Comparison of ENCODE assay signal across 8 cellular contexts in genomic region chr15:89760303-89761008, GRCh38. TPM values are rescaled to one million over a fixed set of nuclear protein-coding genes. Genes with fewer than 3 reads are reported as not detected.
A peak's percentile ranks its signal among the peaks of the same experiment; 100 is the strongest.
DNase-seq lines count a peak whose midpoint lies in the region; ATAC-seq and TF ChIP-seq lines count a peak whose summit lies in the region.

No MANE protein-coding gene starts in this region.

- DNase-seq in AG08395 (ENCODE audit: low spot score) (peak; percentile 89), GM13976 (ENCODE audit: low spot score) (peak; percentile 90), KG1 (lab: John Stamatoyannopoulos, UW) (peak; percentile 61), SW 1271 (lab: John Stamatoyannopoulos, UW) (peak; percentile 58 to 62), left ventricle myocardium inferior (peak; percentile 81), renal cortical epithelial cell (ENCODE audit: low read depth) (peak; percentile 44)
- DNase-seq in activated naive CD8-positive, alpha-beta T cell treated with anti-CD3 and anti-CD28 coated beads, Interleukin-2, amount 50 U/mL, for 24 hours, result peak; percentile 80

- H3K4me1 Mint-ChIP-seq in activated naive CD8-positive, alpha-beta T cell treated with anti-CD3 and anti-CD28 coated beads, Interleukin-2, amount 50 U/mL, for 24 hours, result no peaks in the 10 kb centered on the region

- H3K36me3 Mint-ChIP-seq in activated naive CD8-positive, alpha-beta T cell treated with anti-CD3 and anti-CD28 coated beads, Interleukin-2, amount 50 U/mL, for 24 hours (ENCODE audit: low read depth), result no peaks in the 10 kb centered on the region

- intact Hi-C loops in left ventricle myocardium inferior (cut with micrococcal nuclease), result loop anchor here (5.0 kb wide), 1 partner anchor 117 kb away; no protein-coding TSS in a partner anchor

- H3K4me3 Mint-ChIP-seq in activated naive CD8-positive, alpha-beta T cell treated with anti-CD3 and anti-CD28 coated beads, Interleukin-2, amount 50 U/mL, for 24 hours, result no peak overlapping the region

- H3K27ac ChIP-seq in left ventricle myocardium inferior (replicated peaks), result no peak overlapping the region

- H3K27ac Mint-ChIP-seq in activated naive CD8-positive, alpha-beta T cell treated with anti-CD3 and anti-CD28 coated beads, Interleukin-2, amount 50 U/mL, for 24 hours, result no peak overlapping the region

- H3K4me3 ChIP-seq in left ventricle myocardium inferior, result no peak overlapping the region

- H3K27me3 Mint-ChIP-seq in activated naive CD8-positive, alpha-beta T cell treated with anti-CD3 and anti-CD28 coated beads, Interleukin-2, amount 50 U/mL, for 24 hours, result peaks cover 6% of the 10 kb centered on the region

- no peaks in the 10 kb centered on the region for H3K27me3 ChIP-seq in left ventricle myocardium inferior (ENCODE audit: low read depth)

- no peaks in the 10 kb centered on the region for H3K36me3 ChIP-seq in left ventricle myocardium inferior

- no peaks in the 10 kb centered on the region for H3K9me3 ChIP-seq in left ventricle myocardium inferior (replicated peaks)

- peak; percentile 88 for ATAC-seq in activated naive CD8-positive, alpha-beta T cell treated with anti-CD3 and anti-CD28 coated beads, Interleukin-2, amount 50 U/mL, for 24 hours
- no peak for ATAC-seq in GM18858 (IDR thresholded peaks at IDR 0.05; ENCODE audit: unreplicated experiment)

- no peaks in the 10 kb centered on the region for H3K9me3 Mint-ChIP-seq in activated naive CD8-positive, alpha-beta T cell treated with anti-CD3 and anti-CD28 coated beads, Interleukin-2, amount 50 U/mL, for 24 hours

- in situ Hi-C loops in GM13976 (cut with MboI; ENCODE audit: low sequenced_read_pairs, unreplicated experiment), result loop anchor here (5.0 kb wide), 1 partner anchor 117 kb away; no protein-coding TSS in a partner anchor

- peak; percentile 97 for TF ChIP-seq CTCF in GM13976 (IDR thresholded peaks at IDR 0.05; ENCODE audit: borderline replicate concordance, control extremely low read depth, extremely low read depth, insufficient read depth, missing control alignments)
- peak; percentile 95 for TF ChIP-seq CTCF in left ventricle myocardium inferior (IDR thresholded peaks at IDR 0.05; ENCODE audit: borderline replicate concordance)

- no peaks in the 10 kb centered on the region for H3K4me1 ChIP-seq in left ventricle myocardium inferior

RNA-seq across cellular contexts. Expression of gene MESP1, which starts 9.4 kb away (rescaled TPM):
- 8.4 TPM for total RNA-seq in left ventricle myocardium inferior
- 0.45 and 0.69 TPM in 2 replicates for total RNA-seq in renal cortical epithelial cell

RNA-seq across cellular contexts. Expression of gene MESP2, which starts 15.7 kb away (rescaled TPM):
- total RNA-seq in left ventricle myocardium inferior, result 0.27 TPM
- not detected in 2 replicates for total RNA-seq in renal cortical epithelial cell

RNA-seq across cellular contexts. Expression of gene ANPEP, which starts 54.2 kb away (rescaled TPM):
- 8.9 TPM for total RNA-seq in left ventricle myocardium inferior
- total RNA-seq in renal cortical epithelial cell, result 34.7 and 80.6 TPM in 2 replicates
